8 cellular contexts compared by ENCODE assay signal in genomic region chr10:80468002-80468401, GRCh38. TPM values are rescaled to one million over a fixed set of nuclear protein-coding genes. Genes with fewer than 3 reads are reported as not detected.
DNase-seq lines count a peak whose midpoint lies in the region; ATAC-seq and TF ChIP-seq lines count a peak whose summit lies in the region.

No MANE protein-coding gene starts in this region.

- H3K27ac Mint-ChIP-seq in activated naive CD8-positive, alpha-beta T cell treated with anti-CD3 and anti-CD28 coated beads, Interleukin-2, amount 50 U/mL, for 24 hours, result peak overlapping the region; percentile 79

- H3K4me3 Mint-ChIP-seq in activated naive CD8-positive, alpha-beta T cell treated with anti-CD3 and anti-CD28 coated beads, Interleukin-2, amount 50 U/mL, for 24 hours, result peak overlapping the region; percentile 81

- H3K27me3 Mint-ChIP-seq in activated naive CD8-positive, alpha-beta T cell treated with anti-CD3 and anti-CD28 coated beads, Interleukin-2, amount 50 U/mL, for 24 hours, result no peaks in the 10 kb centered on the region

- H3K27me3 ChIP-seq in layer of hippocampus (ENCODE audit: control insufficient read depth, insufficient read depth, low read length), result no peaks in the 10 kb centered on the region

- no peaks in the 10 kb centered on the region for H3K9me3 Mint-ChIP-seq in activated naive CD8-positive, alpha-beta T cell treated with anti-CD3 and anti-CD28 coated beads, Interleukin-2, amount 50 U/mL, for 24 hours

- ATAC-seq in activated naive CD8-positive, alpha-beta T cell treated with anti-CD3 and anti-CD28 coated beads, Interleukin-2, amount 50 U/mL, for 24 hours, result peak; percentile 72
- ATAC-seq in GM18868 (IDR thresholded peaks at IDR 0.05; ENCODE audit: unreplicated experiment), result no peak

- H3K36me3 Mint-ChIP-seq in activated naive CD8-positive, alpha-beta T cell treated with anti-CD3 and anti-CD28 coated beads, Interleukin-2, amount 50 U/mL, for 24 hours (ENCODE audit: low read depth), result peaks cover 15% of the 10 kb centered on the region

- H3K27ac ChIP-seq in RWPE1 (peak overlapping the region; percentile 68), layer of hippocampus (ENCODE audit: low read depth, low read length) (peak overlapping the region; percentile 72)

- CTCF ChIA-PET in RWPE1 (lab: Yijun Ruan, JAX), result interaction anchor here (6.3 kb wide), 1 partner anchor 37 kb away, joined by 25 read pairs; no protein-coding TSS in a partner anchor

- TF ChIP-seq CTCF in RWPE1 (conservative IDR thresholded peaks at IDR 0.05; ENCODE audit: low read depth), result no peak

- POLR2A ChIA-PET in RWPE1 (lab: Yijun Ruan, JAX; ENCODE audit: low non-redundant PET), result no interaction called here

- peaks cover 98% of the 10 kb centered on the region for H3K4me1 Mint-ChIP-seq in activated naive CD8-positive, alpha-beta T cell treated with anti-CD3 and anti-CD28 coated beads, Interleukin-2, amount 50 U/mL, for 24 hours

- DNase-seq in RWPE1 (ENCODE audit: low spot score) (no peak), COR-L47 (lab: John Stamatoyannopoulos, UW) (no peak), A172 (ENCODE audit: low spot score) (no peak), NCI-H1105 treated with DMSO at 0.1 percent for 48 hours (lab: John Stamatoyannopoulos, UW) (no peak)
- peak; percentile 81 for DNase-seq in activated naive CD8-positive, alpha-beta T cell treated with anti-CD3 and anti-CD28 coated beads, Interleukin-2, amount 50 U/mL, for 24 hours
- peak; percentile 71 for DNase-seq in stimulated activated CD4-positive, alpha-beta T cell treated with anti-CD3 and anti-CD28 coated beads, Interleukin-4, amount 100 ng/mL, for 24 hours

RNA-seq across cellular contexts. Expression of gene TSPAN14, which starts 13.9 kb away (rescaled TPM):
- 35.0 and 38.4 TPM in 2 replicates for total RNA-seq in A172 (2014; rRNA removed; shearing (Covaris generic))

RNA-seq across cellular contexts. Expression of gene PRXL2A, which starts 59.7 kb away (rescaled TPM):
- total RNA-seq in A172 (2014; rRNA removed; shearing (Covaris generic)), result 28.0 and 31.4 TPM in 2 replicates

Comparison
In these comparisons a context has a peak if more than half of its experiments do, and no peak if none do; other contexts are left out.
1. DNase-seq: peak in activated naive CD8-positive, alpha-beta T cell treated with anti-CD3 and anti-CD28 coated beads, Interleukin-2, amount 50 U/mL, for 24 hours (single experiment) and stimulated activated CD4-positive, alpha-beta T cell treated with anti-CD3 and anti-CD28 coated beads, Interleukin-4, amount 100 ng/mL, for 24 hours (single experiment); none in RWPE1 (single experiment), COR-L47 (single experiment), A172 (single experiment) and NCI-H1105 treated with DMSO at 0.1 percent for 48 hours (single experiment).